2 cellular contexts compared by ENCODE assay signal in the genomic region with DNA sequence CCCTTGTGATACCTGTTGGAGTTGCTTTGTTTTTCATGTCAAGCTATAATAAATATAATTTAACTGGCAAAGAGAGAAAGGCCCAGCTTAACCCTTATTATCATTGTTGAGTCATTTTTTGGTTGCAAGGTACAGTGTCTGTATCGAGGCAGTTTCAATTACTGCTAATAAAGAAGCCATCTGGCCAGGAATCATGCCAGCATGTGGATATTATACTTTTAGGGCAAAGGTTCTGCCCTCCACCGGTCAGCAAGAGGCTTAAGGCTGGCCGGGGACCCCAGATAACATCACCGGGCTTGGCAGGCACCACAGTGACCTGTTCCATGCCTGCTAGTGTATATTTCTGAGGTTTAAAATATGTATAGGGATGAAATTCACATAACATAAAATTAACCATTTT.
TF ChIP-seq lines count a peak whose summit lies in the region.

No MANE protein-coding gene starts in this region.

TF ChIP-seq in SK-N-SH, 30 proteins besides CTCF, POLR2A, EP300 and RAD21 (continued from another document):
- TF ChIP-seq, protein P1, sequence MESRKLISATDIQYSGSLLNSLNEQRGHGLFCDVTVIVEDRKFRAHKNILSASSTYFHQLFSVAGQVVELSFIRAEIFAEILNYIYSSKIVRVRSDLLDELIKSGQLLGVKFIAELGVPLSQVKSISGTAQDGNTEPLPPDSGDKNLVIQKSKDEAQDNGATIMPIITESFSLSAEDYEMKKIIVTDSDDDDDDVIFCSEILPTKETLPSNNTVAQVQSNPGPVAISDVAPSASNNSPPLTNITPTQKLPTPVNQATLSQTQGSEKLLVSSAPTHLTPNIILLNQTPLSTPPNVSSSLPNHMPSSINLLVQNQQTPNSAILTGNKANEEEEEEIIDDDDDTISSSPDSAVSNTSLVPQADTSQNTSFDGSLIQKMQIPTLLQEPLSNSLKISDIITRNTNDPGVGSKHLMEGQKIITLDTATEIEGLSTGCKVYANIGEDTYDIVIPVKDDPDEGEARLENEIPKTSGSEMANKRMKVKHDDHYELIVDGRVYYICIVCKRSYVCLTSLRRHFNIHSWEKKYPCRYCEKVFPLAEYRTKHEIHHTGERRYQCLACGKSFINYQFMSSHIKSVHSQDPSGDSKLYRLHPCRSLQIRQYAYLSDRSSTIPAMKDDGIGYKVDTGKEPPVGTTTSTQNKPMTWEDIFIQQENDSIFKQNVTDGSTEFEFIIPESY (IDR thresholded peaks at IDR 0.05; ENCODE audit: borderline replicate concordance, low read depth), result no peak
- TF ChIP-seq JUND (IDR thresholded peaks at IDR 0.05), result no peak
- TF ChIP-seq RXRA (IDR thresholded peaks at IDR 0.05; ENCODE audit: borderline replicate concordance, low read depth), result no peak
- 0 out of 2 replicates have a peak, but pooled peaks have one; percentile 16 for TF ChIP-seq RCOR1 (IDR thresholded peaks at IDR 0.05; ENCODE audit: low read length)
- TF ChIP-seq ELF1 (IDR thresholded peaks at IDR 0.05), result no peak

TF ChIP-seq in SK-N-SH treated with all-trans-retinoic acid at 6 μM for 48 hours, 23 proteins besides CTCF, POLR2A, EP300 and RAD21 (continued from another document):
- TF ChIP-seq, protein P2, sequence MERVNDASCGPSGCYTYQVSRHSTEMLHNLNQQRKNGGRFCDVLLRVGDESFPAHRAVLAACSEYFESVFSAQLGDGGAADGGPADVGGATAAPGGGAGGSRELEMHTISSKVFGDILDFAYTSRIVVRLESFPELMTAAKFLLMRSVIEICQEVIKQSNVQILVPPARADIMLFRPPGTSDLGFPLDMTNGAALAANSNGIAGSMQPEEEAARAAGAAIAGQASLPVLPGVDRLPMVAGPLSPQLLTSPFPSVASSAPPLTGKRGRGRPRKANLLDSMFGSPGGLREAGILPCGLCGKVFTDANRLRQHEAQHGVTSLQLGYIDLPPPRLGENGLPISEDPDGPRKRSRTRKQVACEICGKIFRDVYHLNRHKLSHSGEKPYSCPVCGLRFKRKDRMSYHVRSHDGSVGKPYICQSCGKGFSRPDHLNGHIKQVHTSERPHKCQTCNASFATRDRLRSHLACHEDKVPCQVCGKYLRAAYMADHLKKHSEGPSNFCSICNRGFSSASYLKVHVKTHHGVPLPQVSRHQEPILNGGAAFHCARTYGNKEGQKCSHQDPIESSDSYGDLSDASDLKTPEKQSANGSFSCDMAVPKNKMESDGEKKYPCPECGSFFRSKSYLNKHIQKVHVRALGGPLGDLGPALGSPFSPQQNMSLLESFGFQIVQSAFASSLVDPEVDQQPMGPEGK (CRISPR knock-in tag; IDR thresholded peaks at IDR 0.05; ENCODE audit: borderline replicate concordance), result no peak
- TF ChIP-seq PPARA (CRISPR knock-in tag; IDR thresholded peaks at IDR 0.05; ENCODE audit: borderline replicate concordance) (no peak), ZFP3 (CRISPR knock-in tag; IDR thresholded peaks at IDR 0.05) (no peak), RARB (CRISPR knock-in tag; IDR thresholded peaks at IDR 0.05) (no peak), ZNF565 (CRISPR knock-in tag; conservative IDR thresholded peaks at IDR 0.05; ENCODE audit: low read depth) (no peak), BACH2 (CRISPR knock-in tag; IDR thresholded peaks at IDR 0.05; ENCODE audit: borderline replicate concordance) (no peak), ESRRG (CRISPR knock-in tag; IDR thresholded peaks at IDR 0.05) (no peak)
- TF ChIP-seq, protein P3, sequence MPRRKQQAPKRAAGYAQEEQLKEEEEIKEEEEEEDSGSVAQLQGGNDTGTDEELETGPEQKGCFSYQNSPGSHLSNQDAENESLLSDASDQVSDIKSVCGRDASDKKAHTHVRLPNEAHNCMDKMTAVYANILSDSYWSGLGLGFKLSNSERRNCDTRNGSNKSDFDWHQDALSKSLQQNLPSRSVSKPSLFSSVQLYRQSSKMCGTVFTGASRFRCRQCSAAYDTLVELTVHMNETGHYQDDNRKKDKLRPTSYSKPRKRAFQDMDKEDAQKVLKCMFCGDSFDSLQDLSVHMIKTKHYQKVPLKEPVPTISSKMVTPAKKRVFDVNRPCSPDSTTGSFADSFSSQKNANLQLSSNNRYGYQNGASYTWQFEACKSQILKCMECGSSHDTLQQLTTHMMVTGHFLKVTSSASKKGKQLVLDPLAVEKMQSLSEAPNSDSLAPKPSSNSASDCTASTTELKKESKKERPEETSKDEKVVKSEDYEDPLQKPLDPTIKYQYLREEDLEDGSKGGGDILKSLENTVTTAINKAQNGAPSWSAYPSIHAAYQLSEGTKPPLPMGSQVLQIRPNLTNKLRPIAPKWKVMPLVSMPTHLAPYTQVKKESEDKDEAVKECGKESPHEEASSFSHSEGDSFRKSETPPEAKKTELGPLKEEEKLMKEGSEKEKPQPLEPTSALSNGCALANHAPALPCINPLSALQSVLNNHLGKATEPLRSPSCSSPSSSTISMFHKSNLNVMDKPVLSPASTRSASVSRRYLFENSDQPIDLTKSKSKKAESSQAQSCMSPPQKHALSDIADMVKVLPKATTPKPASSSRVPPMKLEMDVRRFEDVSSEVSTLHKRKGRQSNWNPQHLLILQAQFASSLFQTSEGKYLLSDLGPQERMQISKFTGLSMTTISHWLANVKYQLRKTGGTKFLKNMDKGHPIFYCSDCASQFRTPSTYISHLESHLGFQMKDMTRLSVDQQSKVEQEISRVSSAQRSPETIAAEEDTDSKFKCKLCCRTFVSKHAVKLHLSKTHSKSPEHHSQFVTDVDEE (CRISPR knock-in tag; IDR thresholded peaks at IDR 0.05), result no peak
- TF ChIP-seq, protein P4, sequence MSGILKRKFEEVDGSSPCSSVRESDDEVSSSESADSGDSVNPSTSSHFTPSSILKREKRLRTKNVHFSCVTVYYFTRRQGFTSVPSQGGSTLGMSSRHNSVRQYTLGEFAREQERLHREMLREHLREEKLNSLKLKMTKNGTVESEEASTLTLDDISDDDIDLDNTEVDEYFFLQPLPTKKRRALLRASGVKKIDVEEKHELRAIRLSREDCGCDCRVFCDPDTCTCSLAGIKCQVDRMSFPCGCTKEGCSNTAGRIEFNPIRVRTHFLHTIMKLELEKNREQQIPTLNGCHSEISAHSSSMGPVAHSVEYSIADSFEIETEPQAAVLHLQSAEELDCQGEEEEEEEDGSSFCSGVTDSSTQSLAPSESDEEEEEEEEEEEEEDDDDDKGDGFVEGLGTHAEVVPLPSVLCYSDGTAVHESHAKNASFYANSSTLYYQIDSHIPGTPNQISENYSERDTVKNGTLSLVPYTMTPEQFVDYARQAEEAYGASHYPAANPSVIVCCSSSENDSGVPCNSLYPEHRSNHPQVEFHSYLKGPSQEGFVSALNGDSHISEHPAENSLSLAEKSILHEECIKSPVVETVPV (CRISPR knock-in tag; IDR thresholded peaks at IDR 0.05), result no peak
